ENCODE assay signal across 22 cellular contexts in the genomic region with DNA sequence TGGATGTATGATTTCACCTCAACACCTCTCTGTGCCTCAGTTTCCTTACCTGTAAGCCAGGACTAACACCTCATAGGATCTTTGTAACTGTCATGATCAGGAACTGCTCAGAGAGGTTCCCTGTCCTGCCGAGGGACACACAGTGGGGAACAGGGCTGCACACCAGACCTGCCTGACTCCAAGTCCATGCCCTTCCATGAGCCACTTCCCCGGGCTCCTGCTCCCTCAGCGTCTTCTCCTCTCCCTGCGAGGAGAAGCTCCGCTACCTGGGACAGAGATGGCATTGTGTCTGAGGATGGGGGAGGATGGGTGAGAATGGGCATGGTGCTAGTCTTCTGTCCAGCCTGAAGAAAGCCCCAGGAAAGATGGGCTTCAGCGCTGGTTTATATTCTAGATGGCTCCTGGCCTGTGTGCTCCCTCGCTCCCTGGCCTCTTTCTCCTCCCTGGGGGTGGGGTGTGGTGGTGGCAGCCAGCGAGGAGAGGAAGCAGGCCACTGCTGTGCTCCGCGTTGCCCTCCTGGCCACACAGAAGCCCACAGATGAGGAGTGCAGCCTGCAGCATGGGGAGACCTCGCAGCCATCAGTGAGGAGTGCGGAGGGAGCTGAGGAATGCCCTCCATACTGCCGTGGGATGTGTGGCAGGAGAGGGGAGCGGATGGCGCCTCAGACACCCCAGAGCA.
DNase-seq lines count a peak whose midpoint lies in the region; ATAC-seq, FAIRE-seq and TF ChIP-seq lines count a peak whose summit lies in the region.
"Had no signal": no experiment of that assay in that cellular context is flagged by ENCODE, and none has a peak within 500 bp of the region (broad histone marks: within the 10 kb centered on the region; RNA-seq: fewer than 3 reads in every experiment).

No MANE protein-coding gene starts in this region.

- no peak overlapping the region for H3K23ac ChIP-seq in IMR-90 (ENCODE audit: low read depth, low read length)

- H3K18ac ChIP-seq in IMR-90 (ENCODE audit: low read depth, low read length) = no peak overlapping the region

- H3K36me3 ChIP-seq in breast epithelium = no peaks in the 10 kb centered on the region
- no peaks in the 10 kb centered on the region for H3K36me3 ChIP-seq in mammary epithelial cell (ENCODE audit: insufficient read depth, low read length)
- H3K36me3 ChIP-seq in IMR-90 (ENCODE audit: control insufficient read depth, insufficient read depth, low read length) = no peaks in the 10 kb centered on the region
- H3K36me3 ChIP-seq in kidney (ENCODE audit: control insufficient read depth in 1 of 2, insufficient read depth in 2 of 2, low read length in 2 of 2) = no peaks in the 10 kb centered on the region
- H3K36me3 ChIP-seq: vagina had no signal

- H3K9me3 ChIP-seq in breast epithelium (no peaks in the 10 kb centered on the region), mammary epithelial cell (replicated peaks; ENCODE audit: insufficient read depth, low read length) (no peaks in the 10 kb centered on the region), IMR-90 (ENCODE audit: control insufficient read depth, insufficient read depth, low read length) (no peaks in the 10 kb centered on the region), kidney (ENCODE audit: control insufficient read depth in 1 of 2, low read length in 2 of 2) (no peaks in the 10 kb centered on the region)
- H3K9me3 ChIP-seq: vagina had no signal

- H3K4me2 ChIP-seq in mammary epithelial cell (ENCODE audit: insufficient read depth, low read depth, low read length) (no peak overlapping the region), IMR-90 (ENCODE audit: low read depth, low read length) (no peak overlapping the region)
- H3K4me2 ChIP-seq: hepatocyte had no signal

- no peak overlapping the region for H3K4me3 ChIP-seq in breast epithelium
- H3K4me3 ChIP-seq in mammary epithelial cell (replicated peaks in 1 of 3; ENCODE audit: insufficient read depth in 1 of 3, low read depth in 2 of 3, low read length in 3 of 3) = no peak overlapping the region
- no peak overlapping the region for H3K4me3 ChIP-seq in IMR-90 (ENCODE audit: insufficient read depth, low read depth, low read length)
- no peak overlapping the region for H3K4me3 ChIP-seq in kidney (ENCODE audit: low read length in 2 of 2)
- H3K4me3 ChIP-seq: hepatocyte, vagina had no signal

- CTCF ChIA-PET in mammary epithelial cell (lab: Charles Lee; ENCODE audit: low non-redundant PET) (no interaction called here), IMR-90 (lab: Yijun Ruan, JAX) (no interaction called here)

- no peak overlapping the region for H2BK5ac ChIP-seq in IMR-90 (ENCODE audit: low read depth, low read length, poor library complexity, severe bottlenecking)

- H2AK9ac ChIP-seq in IMR-90 (replicated peaks; ENCODE audit: low read depth, low read length, poor library complexity) = peak overlapping the region; percentile 83

- H2BK120ac ChIP-seq in IMR-90 (ENCODE audit: low read depth, low read length) = no peak overlapping the region

- H2AK5ac ChIP-seq in IMR-90 (ENCODE audit: low read depth, low read length) = no peak overlapping the region

- no peak overlapping the region for H4K91ac ChIP-seq in IMR-90 (ENCODE audit: insufficient read depth, low read depth, low read length)

- no peak overlapping the region for H2BK15ac ChIP-seq in IMR-90 (ENCODE audit: low read depth, low read length)

- FAIRE-seq in kidney (lab: Jason Lieb, UNC) = no peak
- FAIRE-seq: G401.6, islet of Langerhans, RCC 7860 had no signal

- H4K20me1 ChIP-seq in mammary epithelial cell (ENCODE audit: insufficient read depth, low read length) (no peaks in the 10 kb centered on the region), IMR-90 (ENCODE audit: insufficient read depth, low read length) (no peaks in the 10 kb centered on the region; the same call in 1 of the 2 replicates)

- 0 out of 2 replicates have a peak overlapping the region, but pooled peaks have one; percentile 1 for H2BK20ac ChIP-seq in IMR-90 (ENCODE audit: low read depth, low read length)

- TF ChIP-seq POLR2A in breast epithelium (IDR thresholded peaks at IDR 0.05) (no peak), IMR-90 (IDR thresholded peaks at IDR 0.05; ENCODE audit: low read depth, low read length) (no peak)

- peaks cover 0 to 15% of the 10 kb centered on the region in 2 donors for H3K4me1 ChIP-seq in breast epithelium
- H3K4me1 ChIP-seq in mammary epithelial cell (ENCODE audit: insufficient read depth, low read length) = peaks cover 9% of the 10 kb centered on the region
- H3K4me1 ChIP-seq in IMR-90 (ENCODE audit: control insufficient read depth, insufficient read depth, low read length) = peaks cover 9% of the 10 kb centered on the region; the same call in 1 of the 2 replicates
- H3K4me1 ChIP-seq in kidney (ENCODE audit: control insufficient read depth in 1 of 2, insufficient read depth in 1 of 2, low read depth in 1 of 2, low read length in 2 of 2) = peaks cover 3 to 10% of the 10 kb centered on the region in 2 donors

- H3K9me1 ChIP-seq in IMR-90 (ENCODE audit: insufficient read depth, low read length) = peaks cover 8% of the 10 kb centered on the region

- no TSS peak for BruUV-seq in mammary epithelial cell (replicated peaks; lab: Mats Ljungman, UMichigan)
- no TSS peak for BruUV-seq in IMR-90 (replicated peaks; lab: Mats Ljungman, UMichigan)

- intact Hi-C loops in breast epithelium (cut with DNase I; ENCODE audit: low total_unique reads) = no loop called here
- intact Hi-C loops in mammary epithelial cell (cut with micrococcal nuclease) = no loop called here
- intact Hi-C loops in IMR-90 (cut with micrococcal nuclease) = no loop called here
- intact Hi-C loops in kidney (cut with DNase I) = no loop called here
- intact Hi-C loops in posterior vena cava (cut with DNase I) = no loop called here

- H3K56ac ChIP-seq in IMR-90 (ENCODE audit: extremely low read depth, insufficient read depth, low read length) = no peak overlapping the region

- H3K27ac ChIP-seq in breast epithelium (peak overlapping the region; percentile 76 to 92), mammary epithelial cell (ENCODE audit: insufficient read depth, low read depth, low read length) (no peak overlapping the region), IMR-90 (ENCODE audit: insufficient read depth, low read length) (no peak overlapping the region), kidney (ENCODE audit: low read depth in 2 of 2, low read length in 2 of 2) (peak overlapping the region in 1 of 2 donors; percentile 43)
- H3K27ac ChIP-seq: C4-2B, hepatocyte, HL-60, vagina had no signal

- H3K9ac ChIP-seq in mammary epithelial cell (ENCODE audit: insufficient read depth, low read length) (no peak overlapping the region), IMR-90 (ENCODE audit: low read depth, low read length) (no peak overlapping the region), kidney (ENCODE audit: low read length in 2 of 2) (no peak overlapping the region)

- dilution Hi-C loops in mammary epithelial cell (cut with HindIII; ENCODE audit: low sequenced_read_pairs) (loop anchor here (5.0 kb wide), 3 partner anchors 51 to 244 kb away; a partner anchor contains a TSS), IMR-90 (cut with HindIII; ENCODE audit: low sequenced_read_pairs, unreplicated experiment) (no loop called here)

- H3K14ac ChIP-seq in IMR-90 (replicated peaks; ENCODE audit: low read depth, low read length) = no peak overlapping the region

- in situ Hi-C loops in mammary epithelial cell (cut with MboI; ENCODE audit: low sequenced_read_pairs in 2 of 2) = loop anchor here (5.0 kb wide), 2 partner anchors 124 to 134 kb away; no protein-coding TSS in a partner anchor
- in situ Hi-C loops in IMR-90 (cut with MboI; ENCODE audit: low sequenced_read_pairs) = loop anchor here (5.0 to 10.0 kb wide), 2 partner anchors 134 to 257 kb away; no protein-coding TSS in a partner anchor

- TF ChIP-seq CTCF in breast epithelium (IDR thresholded peaks at IDR 0.05) = no peak
- TF ChIP-seq CTCF in mammary epithelial cell (conservative IDR thresholded peaks at IDR 0.05 in 1 of 2, IDR thresholded peaks at IDR 0.05 in 1 of 2; ENCODE audit: extremely low read depth in 1 of 2, insufficient read depth in 1 of 2, low read depth in 1 of 2, low read length in 2 of 2) = no peak
- TF ChIP-seq CTCF in IMR-90 (conservative IDR thresholded peaks at IDR 0.05; ENCODE audit: low read depth, low read length) = no peak
- TF ChIP-seq CTCF in kidney (IDR thresholded peaks at IDR 0.05; ENCODE audit: borderline replicate concordance, extremely low read depth, insufficient read depth) = no peak

- POLR2A ChIA-PET in IMR-90 (lab: Charles Lee; ENCODE audit: unreplicated experiment) = no interaction called here

- no peaks in the 10 kb centered on the region for H3K79me1 ChIP-seq in IMR-90 (ENCODE audit: low read depth in 1 of 2, low read length in 2 of 2)

- no peaks in the 10 kb centered on the region for H3K27me3 ChIP-seq in breast epithelium
- H3K27me3 ChIP-seq in mammary epithelial cell (ENCODE audit: insufficient read depth, low read length) = no peaks in the 10 kb centered on the region
- H3K27me3 ChIP-seq in IMR-90 (ENCODE audit: control insufficient read depth, insufficient read depth, low read length) = no peaks in the 10 kb centered on the region; the same call in 1 of the 2 replicates
- H3K27me3 ChIP-seq: hepatocyte, vagina had no signal

- 49% methylated on average over 10 of the region's 15 CpGs for WGBS in mammary epithelial cell (ENCODE audit: low coverage, missing lambda C conversion rate)
- 80% methylated on average over 1 of the region's 15 CpGs; no CpG with 5 or more reads in 1 of the 2 experiments for WGBS in IMR-90 (ENCODE audit: extremely low coverage in 2 of 2, insufficient read length in 1 of 2), 2 experiments

- no peak for DNase-seq in breast epithelium (ENCODE audit: low spot score in 2 of 2)
- DNase-seq in mammary epithelial cell = no peak
- DNase-seq in IMR-90 = no peak
- DNase-seq in kidney = peak; percentile 67
- DNase-seq in posterior vena cava (ENCODE audit: low spot score) = peak; percentile 77
- DNase-seq in NCI-H1694 (lab: John Stamatoyannopoulos, UW) = no peak
- no peak for DNase-seq in C1 segment of cervical spinal cord (lab: John Stamatoyannopoulos, UW)
- DNase-seq: activated CD4-positive, alpha-beta memory T cell treated with anti-CD3 and anti-CD28 coated beads, Interleukin-2, amount 10 ng/mL, durations not matched to agents 7 days and 5 days; activated naive CD4-positive, alpha-beta T cell treated with anti-CD3 and anti-CD28 coated beads, Interleukin-2, amount 50 U/mL, for 16 hours; activated T-cell treated with anti-CD3 and anti-CD28 coated beads, Interleukin-2, amount 50 U/mL, for 24 hours; DMS 273 treated with DMSO at 0.1 percent for 48 hours; naive B cell; NCI-H510A treated with DMSO at 0.1 percent for 48 hours; T-helper 9 cell had no signal

- ATAC-seq in IMR-90 (ENCODE audit: low read depth) = no peak
- no peak for ATAC-seq in HG03521 (IDR thresholded peaks at IDR 0.05; ENCODE audit: unreplicated experiment)

- no peak overlapping the region for H4K5ac ChIP-seq in IMR-90 (ENCODE audit: low read depth, low read length)

- H3K4ac ChIP-seq in IMR-90 (ENCODE audit: low read depth, low read length) = no peak overlapping the region

- H2AFZ ChIP-seq in mammary epithelial cell (ENCODE audit: low read depth, low read length) (no peak overlapping the region), IMR-90 (replicated peaks; ENCODE audit: low read length, poor library complexity) (no peak overlapping the region)
- H2AFZ ChIP-seq: hepatocyte had no signal

- H4K8ac ChIP-seq in IMR-90 (ENCODE audit: low read depth in 2 of 2, low read length in 2 of 2) = no peak overlapping the region

- TF ChIP-seq RAD21 in IMR-90 (IDR thresholded peaks at IDR 0.05; ENCODE audit: low read length) = no peak

- H3K79me2 ChIP-seq in mammary epithelial cell (ENCODE audit: insufficient read depth, low read length) = no peaks in the 10 kb centered on the region
- H3K79me2 ChIP-seq: hepatocyte had no signal

Comparison
In these comparisons a context has a peak if more than half of its experiments do, and no peak if none do; other contexts are left out.
1. H3K27ac ChIP-seq: peak in breast epithelium (2 of 2); none in mammary epithelial cell (single experiment) and IMR-90 (single experiment).
2. DNase-seq: peak in kidney (single experiment) and posterior vena cava (single experiment); none in breast epithelium (0 of 2), mammary epithelial cell (single experiment), IMR-90 (single experiment), NCI-H1694 (single experiment) and C1 segment of cervical spinal cord (0 of 14).